Comparison of ENCODE assay signal across 1 cellular context in the genomic region with DNA sequence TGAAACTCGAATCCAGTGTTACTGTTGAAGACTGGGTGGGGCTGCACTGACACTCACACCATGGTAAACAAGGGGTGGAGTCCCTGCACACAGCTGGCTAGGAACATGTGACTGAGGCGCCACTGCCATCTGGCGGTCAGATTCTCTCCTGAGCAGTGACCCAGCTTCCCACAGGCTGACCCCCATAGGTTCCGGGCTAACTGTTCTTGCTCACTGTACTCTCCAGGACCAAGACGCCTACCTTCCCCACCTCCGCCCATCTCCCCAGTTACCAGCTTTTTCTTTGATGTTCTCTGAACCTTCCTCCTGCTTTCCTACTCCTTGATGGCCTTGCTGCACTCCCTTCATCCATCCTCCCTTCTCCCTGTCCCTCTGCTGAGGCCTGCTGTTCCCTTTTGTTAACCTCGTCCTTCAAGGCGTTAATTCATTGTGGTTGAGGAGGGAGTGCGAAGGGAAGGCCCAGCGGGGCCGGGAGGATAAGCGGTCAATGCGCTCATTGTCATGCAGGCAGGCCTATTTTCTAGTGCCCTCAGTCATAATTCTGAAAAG.
TF ChIP-seq lines count a peak whose summit lies in the region.

No MANE protein-coding gene starts in this region.

TF ChIP-seq in HepG2, 621 proteins besides CTCF, POLR2A, EP300 and RAD21 (continued from another document and continues in another):
- no peak for TF ChIP-seq NONO (IDR thresholded peaks at IDR 0.05)
- no peak for TF ChIP-seq NONO (CRISPR knock-in tag; conservative IDR thresholded peaks at IDR 0.05)
- TF ChIP-seq GZF1 (CRISPR knock-in tag; IDR thresholded peaks at IDR 0.05): no peak
- no peak for TF ChIP-seq MTF1 (CRISPR knock-in tag; IDR thresholded peaks at IDR 0.05)
- TF ChIP-seq NFKB2 (CRISPR knock-in tag; IDR thresholded peaks at IDR 0.05; ENCODE audit: borderline replicate concordance): no peak
- no peak for TF ChIP-seq NFE2L1 (CRISPR knock-in tag; IDR thresholded peaks at IDR 0.05; ENCODE audit: borderline replicate concordance)
- TF ChIP-seq ZBTB42 (CRISPR knock-in tag; IDR thresholded peaks at IDR 0.05): 0 out of 2 replicates have a peak, but pooled peaks have one; percentile 29
- TF ChIP-seq ETV6 (CRISPR knock-in tag; conservative IDR thresholded peaks at IDR 0.05): no peak
- TF ChIP-seq, protein P1, sequence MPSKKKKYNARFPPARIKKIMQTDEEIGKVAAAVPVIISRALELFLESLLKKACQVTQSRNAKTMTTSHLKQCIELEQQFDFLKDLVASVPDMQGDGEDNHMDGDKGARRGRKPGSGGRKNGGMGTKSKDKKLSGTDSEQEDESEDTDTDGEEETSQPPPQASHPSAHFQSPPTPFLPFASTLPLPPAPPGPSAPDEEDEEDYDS (CRISPR knock-in tag; IDR thresholded peaks at IDR 0.05): no peak
- TF ChIP-seq HOXA9 (CRISPR knock-in tag; IDR thresholded peaks at IDR 0.05; ENCODE audit: borderline replicate concordance): no peak
- TF ChIP-seq ZUFSP (CRISPR knock-in tag; IDR thresholded peaks at IDR 0.05; ENCODE audit: borderline replicate concordance): no peak
- no peak for TF ChIP-seq ZNF329 (CRISPR knock-in tag; IDR thresholded peaks at IDR 0.05; ENCODE audit: low read depth)
- no peak for TF ChIP-seq SKI (IDR thresholded peaks at IDR 0.05; ENCODE audit: partially characterized antibody)
- no peak for TF ChIP-seq ZNF660 (CRISPR knock-in tag; IDR thresholded peaks at IDR 0.05; ENCODE audit: borderline replicate concordance, low read depth)
- TF ChIP-seq RBFOX2 (IDR thresholded peaks at IDR 0.05; ENCODE audit: low read depth, low read length): no peak
- no peak for TF ChIP-seq SP4 (CRISPR knock-in tag; IDR thresholded peaks at IDR 0.05)
- TF ChIP-seq NFIC (IDR thresholded peaks at IDR 0.05; ENCODE audit: low read length): no peak
- TF ChIP-seq, protein P2, sequence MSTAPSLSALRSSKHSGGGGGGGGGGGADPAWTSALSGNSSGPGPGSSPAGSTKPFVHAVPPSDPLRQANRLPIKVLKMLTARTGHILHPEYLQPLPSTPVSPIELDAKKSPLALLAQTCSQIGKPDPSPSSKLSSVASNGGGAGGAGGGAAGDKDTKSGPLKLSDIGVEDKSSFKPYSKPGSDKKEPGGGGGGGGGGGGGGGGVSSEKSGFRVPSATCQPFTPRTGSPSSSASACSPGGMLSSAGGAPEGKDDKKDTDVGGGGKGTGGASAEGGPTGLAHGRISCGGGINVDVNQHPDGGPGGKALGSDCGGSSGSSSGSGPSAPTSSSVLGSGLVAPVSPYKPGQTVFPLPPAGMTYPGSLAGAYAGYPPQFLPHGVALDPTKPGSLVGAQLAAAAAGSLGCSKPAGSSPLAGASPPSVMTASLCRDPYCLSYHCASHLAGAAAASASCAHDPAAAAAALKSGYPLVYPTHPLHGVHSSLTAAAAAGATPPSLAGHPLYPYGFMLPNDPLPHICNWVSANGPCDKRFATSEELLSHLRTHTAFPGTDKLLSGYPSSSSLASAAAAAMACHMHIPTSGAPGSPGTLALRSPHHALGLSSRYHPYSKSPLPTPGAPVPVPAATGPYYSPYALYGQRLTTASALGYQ (CRISPR knock-in tag; IDR thresholded peaks at IDR 0.05): no peak
- TF ChIP-seq JUNB (CRISPR knock-in tag; IDR thresholded peaks at IDR 0.05; ENCODE audit: borderline replicate concordance): no peak
- no peak for TF ChIP-seq ZNF496 (CRISPR knock-in tag; IDR thresholded peaks at IDR 0.05; ENCODE audit: insufficient replicate concordance)
- peak; percentile 55; the same call in 1 of the 2 replicates for TF ChIP-seq MYC (CRISPR knock-in tag; IDR thresholded peaks at IDR 0.05; ENCODE audit: borderline replicate concordance)
- TF ChIP-seq FLYWCH1 (CRISPR knock-in tag; IDR thresholded peaks at IDR 0.05): no peak
- no peak for TF ChIP-seq MAFG (CRISPR knock-in tag; IDR thresholded peaks at IDR 0.05)
- TF ChIP-seq CCDC6 (CRISPR knock-in tag; IDR thresholded peaks at IDR 0.05): no peak
- no peak for TF ChIP-seq SOX5 (CRISPR knock-in tag; IDR thresholded peaks at IDR 0.05; ENCODE audit: borderline replicate concordance)
- no peak for TF ChIP-seq KLF15 (CRISPR knock-in tag; IDR thresholded peaks at IDR 0.05; ENCODE audit: borderline replicate concordance)
- TF ChIP-seq TOPORS (CRISPR knock-in tag; IDR thresholded peaks at IDR 0.05): no peak
- no peak for TF ChIP-seq CHCHD3 (CRISPR knock-in tag; IDR thresholded peaks at IDR 0.05)
- TF ChIP-seq IRF2 (CRISPR knock-in tag; IDR thresholded peaks at IDR 0.05): peak; percentile 26; the same call in 1 of the 2 replicates
- no peak for TF ChIP-seq ZNF605 (CRISPR knock-in tag; IDR thresholded peaks at IDR 0.05)
- TF ChIP-seq, protein P3, sequence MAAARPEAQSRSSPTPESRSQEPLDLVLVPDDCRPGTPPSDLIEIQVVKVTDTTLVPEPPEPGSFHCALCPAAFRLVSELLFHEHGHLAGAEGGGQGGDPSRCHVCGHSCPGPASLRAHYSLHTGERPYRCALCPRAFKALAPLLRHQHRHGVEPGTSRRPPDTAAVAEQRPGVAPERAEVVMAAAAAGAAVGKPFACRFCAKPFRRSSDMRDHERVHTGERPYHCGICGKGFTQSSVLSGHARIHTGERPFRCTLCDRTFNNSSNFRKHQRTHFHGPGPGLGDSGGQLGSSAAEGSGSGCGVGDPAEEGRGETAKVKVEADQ (CRISPR knock-in tag; IDR thresholded peaks at IDR 0.05; ENCODE audit: borderline replicate concordance): no peak
- TF ChIP-seq MEIS1 (CRISPR knock-in tag; IDR thresholded peaks at IDR 0.05; ENCODE audit: borderline replicate concordance): no peak
- no peak for TF ChIP-seq NFKBIZ (CRISPR knock-in tag; IDR thresholded peaks at IDR 0.05)
- TF ChIP-seq ZFP91 (CRISPR knock-in tag; IDR thresholded peaks at IDR 0.05; ENCODE audit: borderline replicate concordance): 0 out of 2 replicates have a peak, but pooled peaks have one; percentile 20
- TF ChIP-seq ZNF652 (CRISPR knock-in tag; IDR thresholded peaks at IDR 0.05; ENCODE audit: borderline replicate concordance, low read depth): peak; percentile 76
- TF ChIP-seq, protein P4, sequence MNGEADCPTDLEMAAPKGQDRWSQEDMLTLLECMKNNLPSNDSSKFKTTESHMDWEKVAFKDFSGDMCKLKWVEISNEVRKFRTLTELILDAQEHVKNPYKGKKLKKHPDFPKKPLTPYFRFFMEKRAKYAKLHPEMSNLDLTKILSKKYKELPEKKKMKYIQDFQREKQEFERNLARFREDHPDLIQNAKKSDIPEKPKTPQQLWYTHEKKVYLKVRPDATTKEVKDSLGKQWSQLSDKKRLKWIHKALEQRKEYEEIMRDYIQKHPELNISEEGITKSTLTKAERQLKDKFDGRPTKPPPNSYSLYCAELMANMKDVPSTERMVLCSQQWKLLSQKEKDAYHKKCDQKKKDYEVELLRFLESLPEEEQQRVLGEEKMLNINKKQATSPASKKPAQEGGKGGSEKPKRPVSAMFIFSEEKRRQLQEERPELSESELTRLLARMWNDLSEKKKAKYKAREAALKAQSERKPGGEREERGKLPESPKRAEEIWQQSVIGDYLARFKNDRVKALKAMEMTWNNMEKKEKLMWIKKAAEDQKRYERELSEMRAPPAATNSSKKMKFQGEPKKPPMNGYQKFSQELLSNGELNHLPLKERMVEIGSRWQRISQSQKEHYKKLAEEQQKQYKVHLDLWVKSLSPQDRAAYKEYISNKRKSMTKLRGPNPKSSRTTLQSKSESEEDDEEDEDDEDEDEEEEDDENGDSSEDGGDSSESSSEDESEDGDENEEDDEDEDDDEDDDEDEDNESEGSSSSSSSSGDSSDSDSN (CRISPR knock-in tag; IDR thresholded peaks at IDR 0.05): no peak
- TF ChIP-seq MBD4 (IDR thresholded peaks at IDR 0.05; ENCODE audit: borderline replicate concordance, low read length): no peak
- TF ChIP-seq KLF13 (CRISPR knock-in tag; IDR thresholded peaks at IDR 0.05): no peak
- peak; percentile 86 for TF ChIP-seq FOXO1 (CRISPR knock-in tag; IDR thresholded peaks at IDR 0.05)
- no peak for TF ChIP-seq HES4 (CRISPR knock-in tag; IDR thresholded peaks at IDR 0.05; ENCODE audit: borderline replicate concordance)
- peak; percentile 71 for TF ChIP-seq BHLHE40 (IDR thresholded peaks at IDR 0.05; ENCODE audit: low read length)
- TF ChIP-seq AGO2 (optimal IDR thresholded peaks at IDR 0.05; ENCODE audit: low read depth, low read length): no peak
- TF ChIP-seq ZNF225 (CRISPR knock-in tag; IDR thresholded peaks at IDR 0.05): no peak
- TF ChIP-seq ZFX (CRISPR knock-in tag; IDR thresholded peaks at IDR 0.05; ENCODE audit: low read depth): no peak
- no peak for TF ChIP-seq ZBTB25 (CRISPR knock-in tag; IDR thresholded peaks at IDR 0.05)
- TF ChIP-seq ZNF766 (CRISPR knock-in tag; IDR thresholded peaks at IDR 0.05; ENCODE audit: borderline replicate concordance): no peak
- no peak for TF ChIP-seq KAT7 (CRISPR knock-in tag; IDR thresholded peaks at IDR 0.05; ENCODE audit: borderline replicate concordance)
- TF ChIP-seq, protein P5, sequence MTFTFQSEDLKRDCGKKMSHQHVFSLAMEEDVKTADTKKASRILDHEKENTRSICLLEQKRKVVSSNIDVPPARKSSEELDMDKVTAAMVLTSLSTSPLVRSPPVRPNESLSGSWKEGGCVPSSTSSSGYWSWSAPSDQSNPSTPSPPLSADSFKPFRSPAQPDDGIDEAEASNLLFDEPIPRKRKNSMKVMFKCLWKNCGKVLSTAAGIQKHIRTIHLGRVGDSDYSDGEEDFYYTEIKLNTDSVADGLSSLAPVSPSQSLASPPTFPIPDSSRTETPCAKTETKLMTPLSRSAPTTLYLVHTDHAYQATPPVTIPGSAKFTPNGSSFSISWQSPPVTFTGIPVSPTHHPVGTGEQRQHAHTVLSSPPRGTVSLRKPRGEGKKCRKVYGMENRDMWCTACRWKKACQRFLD (CRISPR knock-in tag; IDR thresholded peaks at IDR 0.05; ENCODE audit: borderline replicate concordance): no peak
- no peak for TF ChIP-seq HDAC6 (IDR thresholded peaks at IDR 0.05; ENCODE audit: low read depth, low read length)
- TF ChIP-seq FOXK2 (IDR thresholded peaks at IDR 0.05): peak; percentile 90
- no peak for TF ChIP-seq HNRNPUL1 (IDR thresholded peaks at IDR 0.05; ENCODE audit: low read depth, low read length)
- no peak for TF ChIP-seq ZNF33B (CRISPR knock-in tag; IDR thresholded peaks at IDR 0.05)
- peak; percentile 93; the same call in 1 of the 2 replicates for TF ChIP-seq KLF12 (CRISPR knock-in tag; IDR thresholded peaks at IDR 0.05; ENCODE audit: borderline replicate concordance)
- TF ChIP-seq, protein P6, sequence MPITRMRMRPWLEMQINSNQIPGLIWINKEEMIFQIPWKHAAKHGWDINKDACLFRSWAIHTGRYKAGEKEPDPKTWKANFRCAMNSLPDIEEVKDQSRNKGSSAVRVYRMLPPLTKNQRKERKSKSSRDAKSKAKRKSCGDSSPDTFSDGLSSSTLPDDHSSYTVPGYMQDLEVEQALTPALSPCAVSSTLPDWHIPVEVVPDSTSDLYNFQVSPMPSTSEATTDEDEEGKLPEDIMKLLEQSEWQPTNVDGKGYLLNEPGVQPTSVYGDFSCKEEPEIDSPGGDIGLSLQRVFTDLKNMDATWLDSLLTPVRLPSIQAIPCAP (CRISPR knock-in tag; IDR thresholded peaks at IDR 0.05; ENCODE audit: low read depth): no peak
- TF ChIP-seq SATB2 (CRISPR knock-in tag; IDR thresholded peaks at IDR 0.05): no peak
- no peak for TF ChIP-seq CERS6 (CRISPR knock-in tag; IDR thresholded peaks at IDR 0.05)
